15 cellular contexts compared by ENCODE assay signal in the genomic region with DNA sequence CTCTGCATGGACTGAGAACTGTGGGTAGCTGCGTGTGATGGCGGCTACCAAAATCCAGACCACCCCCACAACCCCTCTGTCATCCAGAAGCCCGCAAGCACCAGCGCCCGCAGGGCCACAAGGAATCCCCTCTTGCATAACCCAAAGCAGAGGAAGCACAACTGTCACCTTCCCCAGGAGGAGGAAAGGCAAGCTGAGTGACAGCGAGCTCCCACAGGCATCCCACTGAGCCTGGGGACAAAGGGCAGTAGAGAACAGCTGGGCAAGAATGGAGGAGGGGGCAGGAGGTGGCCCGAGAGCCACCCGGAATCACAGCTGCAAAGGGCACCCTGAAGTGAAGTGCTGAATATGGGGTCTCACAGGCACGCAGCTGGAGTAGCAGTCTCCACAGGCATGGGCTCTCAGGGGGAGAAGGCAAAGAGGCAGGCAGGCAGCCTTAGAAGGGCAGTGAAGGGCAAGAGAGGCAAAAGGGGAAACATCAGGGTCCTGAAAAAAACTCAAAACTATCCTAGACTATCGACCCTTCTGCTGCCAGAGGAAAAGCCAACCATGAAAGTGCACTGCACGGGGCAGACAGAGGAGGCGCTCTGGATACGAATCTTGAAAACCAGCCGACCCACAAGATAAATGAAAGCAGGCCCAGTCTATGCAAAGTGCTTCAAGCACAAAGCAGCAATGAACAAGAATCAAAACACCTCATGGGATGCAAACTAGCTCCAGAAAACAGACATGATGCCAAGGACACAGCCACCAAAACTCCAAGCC. TPM values are rescaled to one million over a fixed set of nuclear protein-coding genes. Genes with fewer than 3 reads are reported as not detected.
A peak's percentile ranks its signal among the peaks of the same experiment; 100 is the strongest.
DNase-seq lines count a peak whose midpoint lies in the region; ATAC-seq, FAIRE-seq and TF ChIP-seq lines count a peak whose summit lies in the region.
"Had no signal": no experiment of that assay in that cellular context is flagged by ENCODE, and none has a peak within 500 bp of the region (broad histone marks: within the 10 kb centered on the region; RNA-seq: fewer than 3 reads in every experiment).

No MANE protein-coding gene starts in this region.

- H3K9me3 Mint-ChIP-seq in MCF 10A (ENCODE audit: unreplicated experiment) (no peaks in the 10 kb centered on the region), type B pancreatic cell (no peaks in the 10 kb centered on the region)
- H3K9me3 Mint-ChIP-seq: dendritic cell treated with granulocyte-macrophage colony-stimulating factor and Interleukin-4, amounts not matched to agents 40 ng/mL and 50 ng/mL, for 4 days had no signal

- FAIRE-seq in HTR-8/SVneo (lab: Jason Lieb, UNC), result no peak

- in situ Hi-C loops in mammary epithelial cell (cut with MboI; ENCODE audit: low sequenced_read_pairs in 2 of 2), result no loop called here

- POLR2A ChIA-PET in MCF 10A (lab: Yijun Ruan, JAX), result interaction anchor here (0.5 to 1.3 kb wide), 3 partner anchors 8 to 26 kb away, joined by 3 to 4 read pairs (median 3); a partner anchor contains a TSS

- ATAC-seq in T-helper 17 cell (no peak), GM19397 (IDR thresholded peaks at IDR 0.05; ENCODE audit: unreplicated experiment) (no peak)
- ATAC-seq: gastroesophageal sphincter had no signal

- no peaks in the 10 kb centered on the region for H3K27me3 ChIP-seq in mammary epithelial cell (ENCODE audit: insufficient read depth, low read length)
- H3K27me3 ChIP-seq: gastroesophageal sphincter, SJSA1 had no signal

- CTCF ChIA-PET in MCF 10A (lab: Yijun Ruan, JAX), result no interaction called here
- CTCF ChIA-PET in mammary epithelial cell (lab: Charles Lee; ENCODE audit: low non-redundant PET), result no interaction called here

- WGBS in mammary epithelial cell (ENCODE audit: low coverage, missing lambda C conversion rate), result 89% methylated on average over 12 of the region's 14 CpGs

- TF ChIP-seq CTCF in MCF 10A (IDR thresholded peaks at IDR 0.05; ENCODE audit: unreplicated experiment), result no peak
- TF ChIP-seq CTCF in mammary epithelial cell (conservative IDR thresholded peaks at IDR 0.05 in 1 of 2, IDR thresholded peaks at IDR 0.05 in 1 of 2; ENCODE audit: extremely low read depth in 1 of 2, insufficient read depth in 1 of 2, low read depth in 1 of 2, low read length in 2 of 2), result no peak
- TF ChIP-seq CTCF in fibroblast of mammary gland (conservative IDR thresholded peaks at IDR 0.05; ENCODE audit: control insufficient read depth, insufficient read depth, low read depth, low read length), result peak; percentile 25
- TF ChIP-seq CTCF in type B pancreatic cell (conservative IDR thresholded peaks at IDR 0.05), result no peak

- peaks cover 86% of the 10 kb centered on the region for H3K36me3 Mint-ChIP-seq in MCF 10A (ENCODE audit: insufficient read depth, unreplicated experiment)
- H3K36me3 Mint-ChIP-seq in T-helper 17 cell (ENCODE audit: low read depth), result peaks cover 28% of the 10 kb centered on the region
- H3K36me3 Mint-ChIP-seq in type B pancreatic cell, result peaks cover 35% of the 10 kb centered on the region

- H3K4me1 Mint-ChIP-seq in MCF 10A (ENCODE audit: insufficient read depth, unreplicated experiment) (peaks cover 5% of the 10 kb centered on the region), T-helper 17 cell (peaks cover 53% of the 10 kb centered on the region), type B pancreatic cell (ENCODE audit: unreplicated experiment) (no peaks in the 10 kb centered on the region)

- H3K4me3 Mint-ChIP-seq in MCF 10A (ENCODE audit: unreplicated experiment), result no peak overlapping the region
- H3K4me3 Mint-ChIP-seq in T-helper 17 cell, result peak overlapping the region; percentile 61
- no peak overlapping the region for H3K4me3 Mint-ChIP-seq in type B pancreatic cell
- H3K4me3 Mint-ChIP-seq: activated naive CD8-positive, alpha-beta T cell; dendritic cell treated with granulocyte-macrophage colony-stimulating factor and Interleukin-4, amounts not matched to agents 40 ng/mL and 50 ng/mL, for 4 days had no signal

- no peaks in the 10 kb centered on the region for H4K20me1 ChIP-seq in mammary epithelial cell (ENCODE audit: insufficient read depth, low read length)

- H3K4me3 ChIP-seq in mammary epithelial cell (replicated peaks in 1 of 3; ENCODE audit: insufficient read depth in 1 of 3, low read depth in 2 of 3, low read length in 3 of 3) (no peak overlapping the region), fibroblast of mammary gland (ENCODE audit: control insufficient read depth, low read depth, low read length) (no peak overlapping the region)
- H3K4me3 ChIP-seq: gastroesophageal sphincter, SJSA1 had no signal

- H3K27me3 Mint-ChIP-seq in MCF 10A (ENCODE audit: insufficient read depth, unreplicated experiment), result no peaks in the 10 kb centered on the region
- H3K27me3 Mint-ChIP-seq in T-helper 17 cell, result no peaks in the 10 kb centered on the region
- H3K27me3 Mint-ChIP-seq in type B pancreatic cell, result no peaks in the 10 kb centered on the region
- H3K27me3 Mint-ChIP-seq: activated naive CD8-positive, alpha-beta T cell; dendritic cell treated with granulocyte-macrophage colony-stimulating factor and Interleukin-4, amounts not matched to agents 40 ng/mL and 50 ng/mL, for 4 days had no signal

- H3K27ac Mint-ChIP-seq in MCF 10A (ENCODE audit: low read depth, unreplicated experiment), result peak overlapping the region; percentile 67
- H3K27ac Mint-ChIP-seq in T-helper 17 cell, result peak overlapping the region; percentile 99
- H3K27ac Mint-ChIP-seq in type B pancreatic cell, result peak overlapping the region; percentile 26
- H3K27ac Mint-ChIP-seq: dendritic cell treated with granulocyte-macrophage colony-stimulating factor and Interleukin-4, amounts not matched to agents 40 ng/mL and 50 ng/mL, for 4 days had no signal

- no peak overlapping the region for H2AFZ ChIP-seq in mammary epithelial cell (ENCODE audit: low read depth, low read length)

- peaks cover 38% of the 10 kb centered on the region for H3K36me3 ChIP-seq in mammary epithelial cell (ENCODE audit: insufficient read depth, low read length)

- dilution Hi-C loops in mammary epithelial cell (cut with HindIII; ENCODE audit: low sequenced_read_pairs), result no loop called here

- H3K4me2 ChIP-seq in mammary epithelial cell (ENCODE audit: insufficient read depth, low read depth, low read length), result no peak overlapping the region

- H3K9me3 ChIP-seq in mammary epithelial cell (replicated peaks; ENCODE audit: insufficient read depth, low read length) (no peaks in the 10 kb centered on the region), T-helper 17 cell (ENCODE audit: control insufficient read depth, low read length, poor library complexity, severe bottlenecking) (no peaks in the 10 kb centered on the region)
- H3K9me3 ChIP-seq: gastroesophageal sphincter, SJSA1 had no signal

- H3K9ac ChIP-seq in mammary epithelial cell (ENCODE audit: insufficient read depth, low read length), result no peak overlapping the region

- BruUV-seq in MCF 10A (replicated peaks; lab: Mats Ljungman, UMichigan) (no TSS peak), mammary epithelial cell (replicated peaks; lab: Mats Ljungman, UMichigan) (no TSS peak)

- H3K27ac ChIP-seq in mammary epithelial cell (ENCODE audit: insufficient read depth, low read depth, low read length), result no peak overlapping the region
- H3K27ac ChIP-seq: gastroesophageal sphincter, SJSA1 had no signal

- H3K4me1 ChIP-seq in mammary epithelial cell (ENCODE audit: insufficient read depth, low read length), result no peaks in the 10 kb centered on the region
- H3K4me1 ChIP-seq: SJSA1 had no signal

- intact Hi-C loops in MCF 10A (cut with micrococcal nuclease) (no loop called here), mammary epithelial cell (cut with micrococcal nuclease) (no loop called here)

- DNase-seq in MCF 10A (ENCODE audit: unreplicated experiment) (no peak), mammary epithelial cell (no peak), T-helper 17 cell (no peak), fibroblast of mammary gland (ENCODE audit: low read depth) (no peak), type B pancreatic cell (ENCODE audit: extremely low spot score, unreplicated experiment) (no peak), SKM-1 (lab: John Stamatoyannopoulos, UW; ENCODE audit: unreplicated experiment) (no peak), HTR-8/SVneo (ENCODE audit: insufficient read length, low spot score) (no peak)
- DNase-seq: GF-D8; NCI-H1417 treated with DMSO at 0.1 percent for 48 hours; stimulated activated CD8-positive, alpha-beta memory T cell treated with anti-CD3 and anti-CD28 coated beads, Interleukin-4, amount 100 ng/mL, for 48 hours had no signal

- H3K79me2 ChIP-seq in mammary epithelial cell (ENCODE audit: insufficient read depth, low read length), result peaks cover 42% of the 10 kb centered on the region

RNA-seq across cellular contexts. Expression of a gene that starts 17.1 kb away (rescaled TPM):
- total RNA-seq in MCF 10A (2022) (118 and 119 TPM in 2 replicates), mammary epithelial cell (10 to 100 TPM; 35.7 to 80.8 TPM), T-helper 17 cell (100 to 1,000 TPM; 418 to 474 TPM), type B pancreatic cell (ENCODE audit: low replicate concordance) (53.4 and 58.6 TPM in 2 replicates)
- 23.7 TPM for polyA plus RNA-seq in mammary epithelial cell
- polyA minus RNA-seq in mammary epithelial cell, result 73.4 TPM

RNA-seq across cellular contexts. Expression of a gene that starts 41.4 kb away (rescaled TPM):
- total RNA-seq in MCF 10A (2022), result 32.8 and 38.5 TPM in 2 replicates
- total RNA-seq in mammary epithelial cell, result 10 to 100 TPM; 25.8 to 35.7 TPM
- 18.2 TPM for polyA plus RNA-seq in mammary epithelial cell
- polyA minus RNA-seq in mammary epithelial cell, result 10.1 TPM
- 100 to 1,000 TPM; 462 to 497 TPM for total RNA-seq in T-helper 17 cell
- total RNA-seq in type B pancreatic cell (ENCODE audit: low replicate concordance), result 18.8 and 30.3 TPM in 2 replicates

Comparison
In these comparisons a context has a peak if more than half of its experiments do, and no peak if none do; other contexts are left out.
1. H3K27ac Mint-ChIP-seq: peak in every context shown above with its lines; median percentile 99 in T-helper 17 cell; 67 in MCF 10A; 26 in type B pancreatic cell.
2. RNA of a gene that starts 41.4 kb away (total RNA-seq): 462 to 497 TPM in T-helper 17 cell; 32.8 to 38.5 TPM in MCF 10A, 25.8 to 35.7 TPM in mammary epithelial cell and 18.8 to 30.3 TPM in type B pancreatic cell; every median in the first group is over 10 times any median in the second.